Comparison of ENCODE assay signal across 11 cellular contexts in genomic region chr2:157192445-157193423, GRCh38.
A peak's percentile ranks its signal among the peaks of the same experiment; 100 is the strongest.
DNase-seq lines count a peak whose midpoint lies in the region; ATAC-seq and TF ChIP-seq lines count a peak whose summit lies in the region.
"Had no signal": no experiment of that assay in that cellular context is flagged by ENCODE, and none has a peak within 500 bp of the region (broad histone marks: within the 10 kb centered on the region; RNA-seq: fewer than 3 reads in every experiment).

No MANE protein-coding gene starts in this region.

- POLR2A ChIA-PET in GM10248 (lab: Yijun Ruan, JAX), result no interaction called here

- in situ Hi-C loops in transverse colon (cut with MboI; ENCODE audit: low pct_ligation_motif_present in 1 of 4, low pct_unique_long_range_greater_than_20kb in 1 of 4, low sequenced_read_pairs in 3 of 4), result loop anchor here in 2 of 4 donors (25.0 kb wide), 1 partner anchor 1805 kb away; no protein-coding TSS in a partner anchor

- H3K4me1 ChIP-seq in transverse colon (no peaks in the 10 kb centered on the region), heart left ventricle (peaks cover 0 to 7% (median 0%) of the 10 kb centered on the region in 12 donors)

- no peaks in the 10 kb centered on the region for H3K27me3 ChIP-seq in transverse colon
- H3K27me3 ChIP-seq in heart left ventricle, result no peaks in the 10 kb centered on the region

- ATAC-seq in GM19438 (IDR thresholded peaks at IDR 0.05; ENCODE audit: low read depth, unreplicated experiment) (peak; percentile 85), HG02852 (IDR thresholded peaks at IDR 0.05; ENCODE audit: unreplicated experiment) (peak; percentile 77), HG03565 (IDR thresholded peaks at IDR 0.05; ENCODE audit: unreplicated experiment) (peak; percentile 91), heart left ventricle (no peak)
- ATAC-seq: Right ventricle myocardium inferior had no signal

- H3K27ac ChIP-seq in transverse colon, result no peak overlapping the region
- H3K27ac ChIP-seq in heart left ventricle, result no peak overlapping the region

- intact Hi-C loops in transverse colon (cut with DNase I; ENCODE audit: low total_unique reads), result no loop called here
- intact Hi-C loops in heart left ventricle (cut with DNase I), result loop anchor here in 7 of 10 donors (5.0 to 10.0 kb wide), 5 partner anchors 298 to 1828 kb away; no protein-coding TSS in a partner anchor

- H3K9me3 ChIP-seq in transverse colon (no peaks in the 10 kb centered on the region), heart left ventricle (no peaks in the 10 kb centered on the region)

- DNase-seq in GM10248 (ENCODE audit: extremely low spot score), result peak; percentile 13
- DNase-seq in transverse colon, result no peak
- DNase-seq in heart left ventricle, result no peak
- DNase-seq in activated T-cell treated with anti-CD3 and anti-CD28 coated beads, Interleukin-2, amount 50 U/mL, for 1 hour, result no peak
- no peak for DNase-seq in nucleus accumbens (lab: John Stamatoyannopoulos, UW)
- DNase-seq: activated CD4-positive, alpha-beta T cell treated with anti-CD3 and anti-CD28 coated beads, Interleukin-2, amount 10 ng/mL, durations not matched to agents 7 days and 5 days; stimulated activated naive CD4-positive, alpha-beta T cell had no signal

- H3K4me3 ChIP-seq in transverse colon (no peak overlapping the region), heart left ventricle (no peak overlapping the region)

- no peaks in the 10 kb centered on the region for H3K36me3 ChIP-seq in transverse colon
- H3K36me3 ChIP-seq in heart left ventricle, result no peaks in the 10 kb centered on the region

- TF ChIP-seq CTCF in GM10248 (IDR thresholded peaks at IDR 0.05; ENCODE audit: control extremely low read depth, extremely low read depth, low read depth, missing control alignments), result no peak
- TF ChIP-seq CTCF in transverse colon (IDR thresholded peaks at IDR 0.05), result no peak
- no peak for TF ChIP-seq CTCF in heart left ventricle (IDR thresholded peaks at IDR 0.05)

- WGBS in transverse colon (ENCODE audit: low coverage in 1 of 2), 2 donors, result 71 to 78% methylated on average over 8 of the region's 8 CpGs
- WGBS in heart left ventricle, 4 donors, result 77 to 80% (median 78%) methylated on average over 8 of the region's 8 CpGs

- no peak for TF ChIP-seq EP300 in transverse colon (IDR thresholded peaks at IDR 0.05; ENCODE audit: low read depth)

- CTCF ChIA-PET in GM10248 (lab: Yijun Ruan, JAX), result interaction anchor here (0.6 to 4.5 kb wide), 16 partner anchors 9 to 1829 kb away, joined by 3 to 25 read pairs (median 4); no protein-coding TSS in a partner anchor

- TF ChIP-seq POLR2A in transverse colon (IDR thresholded peaks at IDR 0.05), result no peak
- TF ChIP-seq POLR2A in heart left ventricle (IDR thresholded peaks at IDR 0.05), result no peak

Comparison
In these comparisons a context has a peak if more than half of its experiments do, and no peak if none do; other contexts are left out.
1. ATAC-seq: peak in GM19438 (single experiment), HG02852 (single experiment) and HG03565 (single experiment); none in heart left ventricle (0 of 4).